11 cellular contexts compared by ENCODE assay signal in the genomic region with DNA sequence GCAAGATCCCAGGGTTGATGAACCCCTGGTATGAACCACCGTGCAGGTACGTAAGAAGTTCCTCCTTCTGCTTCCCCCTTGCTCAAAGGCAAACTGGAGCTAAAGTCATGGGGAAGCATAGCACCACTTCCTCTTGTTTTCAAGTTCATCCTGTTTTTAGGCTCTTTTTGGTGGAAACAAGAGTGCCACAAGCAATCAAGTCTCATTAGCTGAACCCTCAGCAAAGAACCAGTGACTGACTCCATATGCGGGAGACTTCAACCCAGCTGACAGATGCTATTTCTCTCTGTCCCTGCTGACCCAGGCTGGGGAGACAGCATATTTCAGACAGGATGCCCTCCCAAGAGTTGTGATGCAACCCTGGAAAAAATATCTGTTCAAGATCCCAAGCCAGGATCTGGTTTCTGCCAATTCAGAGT. TPM values are rescaled to one million over a fixed set of nuclear protein-coding genes. Genes with fewer than 3 reads are reported as not detected.
DNase-seq lines count a peak whose midpoint lies in the region; ATAC-seq, FAIRE-seq and TF ChIP-seq lines count a peak whose summit lies in the region.
"Had no signal": no experiment of that assay in that cellular context is flagged by ENCODE, and none has a peak within 500 bp of the region (broad histone marks: within the 10 kb centered on the region; RNA-seq: fewer than 3 reads in every experiment).

No MANE protein-coding gene starts in this region.

- no peak for ATAC-seq in naive thymus-derived CD8-positive, alpha-beta T cell
- no peak for ATAC-seq in HG02571 (IDR thresholded peaks at IDR 0.05; ENCODE audit: unreplicated experiment)
- ATAC-seq in GM18519 (IDR thresholded peaks at IDR 0.05; ENCODE audit: low FRiP score, unreplicated experiment) = no peak

- POLR2A ChIA-PET in naive thymus-derived CD8-positive, alpha-beta T cell (lab: Charles Lee) = interaction anchor here (0.7 to 1.6 kb wide), 2 partner anchors 17 to 45 kb away, joined by 3 to 6 read pairs; no protein-coding TSS in a partner anchor

- FAIRE-seq in GM12892 (lab: Jason Lieb, UNC) = peak; percentile 53

- H3K36me3 Mint-ChIP-seq in naive thymus-derived CD8-positive, alpha-beta T cell = peaks cover 1 to 18% (median 15%) of the 10 kb centered on the region in 3 donors

- H3K27ac Mint-ChIP-seq in naive thymus-derived CD8-positive, alpha-beta T cell = peak overlapping the region; percentile 19 to 82 (median 70)

- H3K4me3 Mint-ChIP-seq in naive thymus-derived CD8-positive, alpha-beta T cell = peak overlapping the region in 8 of 10 donors; percentile 5 to 64 (median 30)

- H3K9me3 Mint-ChIP-seq in naive thymus-derived CD8-positive, alpha-beta T cell = no peaks in the 10 kb centered on the region

- TF ChIP-seq POLR2A in GM12892 (IDR thresholded peaks at IDR 0.05; ENCODE audit: low read depth, low read length) = no peak

- DNase-seq in AG08395 (ENCODE audit: low spot score) (peak; percentile 4), GM12892 (ENCODE audit: insufficient read length) (no peak), UCSD-AML1 (lab: John Stamatoyannopoulos, UW; ENCODE audit: unreplicated experiment) (peak; percentile 16), occipital lobe (lab: John Stamatoyannopoulos, UW) (no peak), NCI-H128 (lab: John Stamatoyannopoulos, UW; ENCODE audit: unreplicated experiment) (no peak)
- DNase-seq in naive thymus-derived CD8-positive, alpha-beta T cell = no peak
- DNase-seq: cortex of kidney; stimulated activated CD4-positive, alpha-beta T cell treated with anti-CD3 and anti-CD28 coated beads, Interleukin-15, amount 100 ng/mL, for 24 hours; stimulated activated naive CD4-positive, alpha-beta T cell had no signal

- H3K4me1 Mint-ChIP-seq in naive thymus-derived CD8-positive, alpha-beta T cell = peaks cover 43 to 98% (median 83%) of the 10 kb centered on the region in 4 donors

- no peaks in the 10 kb centered on the region for H3K27me3 Mint-ChIP-seq in naive thymus-derived CD8-positive, alpha-beta T cell

RNA-seq across cellular contexts. Expression of a gene that starts 47.7 kb away (rescaled TPM):
- polyA plus RNA-seq in GM12892 (2012; ENCODE audit: missing spikeins) = 47.4 TPM
- 10 to 100 TPM; 32.9 to 33.1 TPM for total RNA-seq in naive thymus-derived CD8-positive, alpha-beta T cell
- 10 to 100 TPM; 24.3 to 40.2 (median 31.3) TPM for polyA plus RNA-seq in naive thymus-derived CD8-positive, alpha-beta T cell
- total RNA-seq in occipital lobe = 30.6 TPM

Comparison
In these comparisons a context has a peak if more than half of its experiments do, and no peak if none do; other contexts are left out.
1. DNase-seq: peak in AG08395 (single experiment) and UCSD-AML1 (single experiment); none in GM12892 (single experiment), naive thymus-derived CD8-positive, alpha-beta T cell (0 of 10), occipital lobe (single experiment) and NCI-H128 (single experiment).